20 cellular contexts compared by ENCODE assay signal in genomic region chr1:176315519-176316220, GRCh38.
A peak's percentile ranks its signal among the peaks of the same experiment; 100 is the strongest.
DNase-seq lines count a peak whose midpoint lies in the region; ATAC-seq and TF ChIP-seq lines count a peak whose summit lies in the region.
"Had no signal": no experiment of that assay in that cellular context is flagged by ENCODE, and none has a peak within 500 bp of the region (broad histone marks: within the 10 kb centered on the region; RNA-seq: fewer than 3 reads in every experiment).

No MANE protein-coding gene starts in this region.

- no peak overlapping the region for H3K27ac ChIP-seq in GM23248
- H3K27ac ChIP-seq: ascending aorta had no signal

- no peak overlapping the region for H3K4me2 ChIP-seq in GM23248 (ENCODE audit: unreplicated experiment)

- H2AFZ ChIP-seq in GM23248, result no peak overlapping the region

- H3K4me3 ChIP-seq in epithelial cell of proximal tubule (ENCODE audit: low read depth, low read length), result no peak overlapping the region
- H3K4me3 ChIP-seq in GM23248, result no peak overlapping the region
- H3K4me3 ChIP-seq: ascending aorta had no signal

- no peaks in the 10 kb centered on the region for H3K27me3 Mint-ChIP-seq in activated CD8-positive, alpha-beta memory T cell treated with anti-CD3 and anti-CD28 coated beads, Interleukin-2, amount 10 ng/mL, durations not matched to agents 7 days and 5 days
- H3K27me3 Mint-ChIP-seq: progenitor cell of endocrine pancreas had no signal

- H3K9me3 Mint-ChIP-seq in activated CD8-positive, alpha-beta memory T cell treated with anti-CD3 and anti-CD28 coated beads, Interleukin-2, amount 10 ng/mL, durations not matched to agents 7 days and 5 days (ENCODE audit: low read depth), result no peaks in the 10 kb centered on the region
- H3K9me3 Mint-ChIP-seq: natural killer cell treated with Interleukin-12 subunit alpha and Interleukin-12 subunit beta and Interleukin-15 and Interleukin-18, amount 100 ng/mL, for 72 hours had no signal

- DNase-seq in epithelial cell of proximal tubule (ENCODE audit: low read depth) (peak; percentile 52), GM23248 (no peak), anterior cingulate cortex (lab: John Stamatoyannopoulos, UW) (no peak)
- no peak for DNase-seq in NK-92 treated with Interleukin-12 subunit alpha and Interleukin-12 subunit beta, amount 100 ng/mL, for 24 hours (lab: John Stamatoyannopoulos, UW)
- DNase-seq in activated CD8-positive, alpha-beta memory T cell treated with anti-CD3 and anti-CD28 coated beads, Interleukin-2, amount 10 ng/mL, durations not matched to agents 7 days and 5 days, result no peak
- DNase-seq: activated CD4-positive, alpha-beta T cell treated with anti-CD3 and anti-CD28 coated beads, Interleukin-2, amount 50 U/mL, for 1 hour; activated naive CD4-positive, alpha-beta T cell treated with Interleukin-2 at 50 U/mL for 16 hours; activated T-cell treated with anti-CD3 and anti-CD28 coated beads for 4 hours; COR-L47; mesendoderm; NCI-H2171 treated with DMSO at 0.1 percent for 48 hours; small intestine; stimulated activated CD4-positive, alpha-beta T cell treated with anti-CD3 and anti-CD28 coated beads, Interleukin-4, amount 100 ng/mL, for 4 hours; stimulated activated CD8-positive, alpha-beta memory T cell treated with anti-CD3 and anti-CD28 coated beads, Interleukin-4, amount 100 ng/mL, for 48 hours had no signal

- H3K36me3 ChIP-seq in GM23248 (ENCODE audit: low read depth), result no peaks in the 10 kb centered on the region
- H3K36me3 ChIP-seq: ascending aorta had no signal

- no peak overlapping the region for H3K4me3 Mint-ChIP-seq in activated CD8-positive, alpha-beta memory T cell treated with anti-CD3 and anti-CD28 coated beads, Interleukin-2, amount 10 ng/mL, durations not matched to agents 7 days and 5 days
- H3K4me3 Mint-ChIP-seq: natural killer cell treated with Interleukin-12 subunit alpha and Interleukin-12 subunit beta and Interleukin-15 and Interleukin-18, amount 100 ng/mL, for 72 hours had no signal

- WGBS in GM23248 (ENCODE audit: low coverage in 1 of 2, low lambda C conversion rate in 2 of 2, missing lambda C conversion rate in 2 of 2), 2 experiments, result 14 to 19% methylated on average over 3 of the region's 3 CpGs

- no peaks in the 10 kb centered on the region for H3K27me3 ChIP-seq in GM23248 (replicated peaks; ENCODE audit: insufficient read depth)
- H3K27me3 ChIP-seq: ascending aorta had no signal

- in situ Hi-C loops in GM23248 (cut with MboI), result no loop called here

- ATAC-seq in GM18870 (IDR thresholded peaks at IDR 0.05; ENCODE audit: unreplicated experiment) (peak; percentile 88), GM21619 (IDR thresholded peaks at IDR 0.05; ENCODE audit: unreplicated experiment) (peak; percentile 90), HG03139 (IDR thresholded peaks at IDR 0.05; ENCODE audit: unreplicated experiment) (peak; percentile 93)
- ATAC-seq in activated CD8-positive, alpha-beta memory T cell treated with anti-CD3 and anti-CD28 coated beads, Interleukin-2, amount 10 ng/mL, durations not matched to agents 7 days and 5 days, result no peak
- ATAC-seq: natural killer cell treated with Interleukin-12 subunit alpha and Interleukin-12 subunit beta and Interleukin-15 and Interleukin-18, amount 100 ng/mL, for 72 hours had no signal

- H3K27ac Mint-ChIP-seq in activated CD8-positive, alpha-beta memory T cell treated with anti-CD3 and anti-CD28 coated beads, Interleukin-2, amount 10 ng/mL, durations not matched to agents 7 days and 5 days, result no peak overlapping the region
- H3K27ac Mint-ChIP-seq: natural killer cell treated with Interleukin-12 subunit alpha and Interleukin-12 subunit beta and Interleukin-15 and Interleukin-18, amount 100 ng/mL, for 72 hours; progenitor cell of endocrine pancreas had no signal

- no peaks in the 10 kb centered on the region for H3K4me1 Mint-ChIP-seq in activated CD8-positive, alpha-beta memory T cell treated with anti-CD3 and anti-CD28 coated beads, Interleukin-2, amount 10 ng/mL, durations not matched to agents 7 days and 5 days

- H3K36me3 Mint-ChIP-seq in activated CD8-positive, alpha-beta memory T cell treated with anti-CD3 and anti-CD28 coated beads, Interleukin-2, amount 10 ng/mL, durations not matched to agents 7 days and 5 days, result no peaks in the 10 kb centered on the region
- H3K36me3 Mint-ChIP-seq: natural killer cell treated with Interleukin-12 subunit alpha and Interleukin-12 subunit beta and Interleukin-15 and Interleukin-18, amount 100 ng/mL, for 72 hours had no signal

- no peak for TF ChIP-seq CTCF in epithelial cell of proximal tubule (conservative IDR thresholded peaks at IDR 0.05; ENCODE audit: low read depth, low read length)

- H3K9me2 ChIP-seq in GM23248 (ENCODE audit: insufficient read depth), result no peaks in the 10 kb centered on the region

- no peaks in the 10 kb centered on the region for H3K79me2 ChIP-seq in GM23248 (ENCODE audit: insufficient read depth)

- no peaks in the 10 kb centered on the region for H3K4me1 ChIP-seq in GM23248 (ENCODE audit: insufficient read depth)
- H3K4me1 ChIP-seq: ascending aorta had no signal

- H3K9me3 ChIP-seq in GM23248 (ENCODE audit: low read depth), result peaks cover 4% of the 10 kb centered on the region
- H3K9me3 ChIP-seq: ascending aorta had no signal

- no peaks in the 10 kb centered on the region for H3F3A ChIP-seq in GM23248 (ENCODE audit: insufficient read depth)

- H3K9ac ChIP-seq in GM23248, result no peak overlapping the region

- CTCF ChIA-PET in activated CD8-positive, alpha-beta memory T cell treated with anti-CD3 and anti-CD28 coated beads, Interleukin-2, amount 10 ng/mL, durations not matched to agents 7 days and 5 days (lab: Charles Lee), result no interaction called here

- no peaks in the 10 kb centered on the region for H4K20me1 ChIP-seq in GM23248 (ENCODE audit: insufficient read depth)
